Comparison of ENCODE assay signal across 8 cellular contexts in genomic region chr11:65506316-65506769, GRCh38. TPM values are rescaled to one million over a fixed set of nuclear protein-coding genes. Genes with fewer than 3 reads are reported as not detected.
DNase-seq lines count a peak whose midpoint lies in the region; ATAC-seq and TF ChIP-seq lines count a peak whose summit lies in the region.

No MANE protein-coding gene starts in this region.

- H3K27ac Mint-ChIP-seq in CD4-positive, CD25-positive, alpha-beta regulatory T cell = peak overlapping the region in 2 of 3 donors; percentile 69 to 89
- H3K27ac Mint-ChIP-seq in nephron (peak overlapping the region; percentile 36 to 95 (median 39)), Caco-2 (ENCODE audit: unreplicated experiment) (no peak overlapping the region)

- DNase-seq in CD4-positive, CD25-positive, alpha-beta regulatory T cell = no peak
- DNase-seq in HS-27A (ENCODE audit: low read depth) = peak; percentile 24
- no peak for DNase-seq in body of pancreas
- no peak for DNase-seq in activated T-cell treated with anti-CD3 and anti-CD28 coated beads, Interleukin-2, amount 50 U/mL, for 1 hour
- no peak for DNase-seq in GM10266 (ENCODE audit: extremely low spot score)
- DNase-seq in Caco-2 = no peak

- peak overlapping the region; percentile 76 for H3K27ac ChIP-seq in CD4-positive, CD25-positive, alpha-beta regulatory T cell (ENCODE audit: insufficient read depth, low read length, poor library complexity, severe bottlenecking)
- H3K27ac ChIP-seq in body of pancreas = peak overlapping the region in 3 of 4 donors; percentile 98 to 99 (median 98)

- CTCF ChIA-PET in Caco-2 (lab: Charles Lee) = interaction anchor here (0.6 to 3.0 kb wide), 5 partner anchors 27 to 125 kb away, joined by 3 to 17 read pairs (median 6); no protein-coding TSS in a partner anchor

- ATAC-seq in CD4-positive, CD25-positive, alpha-beta regulatory T cell (ENCODE audit: low read depth in 2 of 2) = no peak
- ATAC-seq in body of pancreas (no peak), HG03045 (IDR thresholded peaks at IDR 0.05; ENCODE audit: unreplicated experiment) (no peak)

- H3K9me3 ChIP-seq in CD4-positive, CD25-positive, alpha-beta regulatory T cell (ENCODE audit: control insufficient read depth in 2 of 2, low read length in 2 of 2) = no peaks in the 10 kb centered on the region
- no peaks in the 10 kb centered on the region for H3K9me3 ChIP-seq in body of pancreas
- H3K9me3 ChIP-seq in Caco-2 = no peaks in the 10 kb centered on the region

- no peaks in the 10 kb centered on the region for H3K27me3 ChIP-seq in CD4-positive, CD25-positive, alpha-beta regulatory T cell (ENCODE audit: control insufficient read depth, insufficient read depth, low read length)
- H3K27me3 ChIP-seq in body of pancreas (no peaks in the 10 kb centered on the region), Caco-2 (replicated peaks; ENCODE audit: control insufficient read depth, insufficient read depth, low read length) (no peaks in the 10 kb centered on the region)

- H3K36me3 ChIP-seq in CD4-positive, CD25-positive, alpha-beta regulatory T cell (ENCODE audit: control insufficient read depth, insufficient read depth, low read length) = peaks cover 53% of the 10 kb centered on the region
- peaks cover 12 to 15% of the 10 kb centered on the region in 2 donors for H3K36me3 ChIP-seq in body of pancreas (replicated peaks in 1 of 2; ENCODE audit: insufficient read depth in 1 of 2, low read depth in 2 of 2)
- peaks cover 14% of the 10 kb centered on the region for H3K36me3 ChIP-seq in Caco-2 (ENCODE audit: control insufficient read depth, insufficient read depth, low read length)

- peaks cover 0 to 8% (median 0%) of the 10 kb centered on the region in 7 donors for H3K9me3 Mint-ChIP-seq in CD4-positive, CD25-positive, alpha-beta regulatory T cell
- H3K9me3 Mint-ChIP-seq in nephron = no peaks in the 10 kb centered on the region
- H3K9me3 Mint-ChIP-seq in Caco-2 (ENCODE audit: unreplicated experiment) = no peaks in the 10 kb centered on the region

- 57 to 64% methylated on average over 4 of the region's 4 CpGs for WGBS in body of pancreas, 2 donors

- H3K4me1 Mint-ChIP-seq in CD4-positive, CD25-positive, alpha-beta regulatory T cell = peaks cover 24 to 61% (median 47%) of the 10 kb centered on the region in 4 donors
- peaks cover 34% of the 10 kb centered on the region for H3K4me1 Mint-ChIP-seq in nephron
- peaks cover 68% of the 10 kb centered on the region for H3K4me1 Mint-ChIP-seq in Caco-2 (ENCODE audit: low read depth, unreplicated experiment)

- H3K36me3 Mint-ChIP-seq in CD4-positive, CD25-positive, alpha-beta regulatory T cell = peaks cover 34% of the 10 kb centered on the region
- H3K36me3 Mint-ChIP-seq in nephron (ENCODE audit: low read depth) (peaks cover 26% of the 10 kb centered on the region), Caco-2 (ENCODE audit: insufficient read depth, unreplicated experiment) (no peaks in the 10 kb centered on the region)

- TF ChIP-seq CTCF in body of pancreas (IDR thresholded peaks at IDR 0.05) (no peak), nephron (IDR thresholded peaks at IDR 0.05; ENCODE audit: unreplicated experiment in 3 of 3) (no peak), GM10266 (IDR thresholded peaks at IDR 0.05; ENCODE audit: control insufficient read depth, insufficient read depth, low read depth, missing control alignments) (no peak), Caco-2 (IDR thresholded peaks at IDR 0.05; ENCODE audit: insufficient read depth in 1 of 2, low read depth in 1 of 2, low read length in 1 of 2, severe bottlenecking in 1 of 2, unreplicated experiment in 1 of 2) (no peak)

- H3K4me3 ChIP-seq in CD4-positive, CD25-positive, alpha-beta regulatory T cell (ENCODE audit: low read depth, low read length) = peak overlapping the region; percentile 100
- H3K4me3 ChIP-seq in body of pancreas (no peak overlapping the region), Caco-2 (ENCODE audit: low read depth, low read length) (no peak overlapping the region)

- TF ChIP-seq POLR2A in body of pancreas (IDR thresholded peaks at IDR 0.05) = no peak

- no TSS peak for BruUV-seq in Caco-2 (replicated peaks; lab: Mats Ljungman, UMichigan)

- POLR2A ChIA-PET in Caco-2 (lab: Charles Lee) = interaction anchor here (0.6 to 13.2 kb wide), 11 partner anchors 8 to 149 kb away, joined by 3 to 377 read pairs (median 25); partner anchors contain the start of genes MALAT1 and NEAT1

- intact Hi-C loops in body of pancreas (cut with DNase I) (no loop called here), Caco-2 (cut with micrococcal nuclease; ENCODE audit: unreplicated experiment) (no loop called here)

- peaks cover 7% of the 10 kb centered on the region for H3K27me3 Mint-ChIP-seq in CD4-positive, CD25-positive, alpha-beta regulatory T cell
- H3K27me3 Mint-ChIP-seq in nephron (ENCODE audit: low read depth) (no peaks in the 10 kb centered on the region), Caco-2 (ENCODE audit: insufficient read depth, unreplicated experiment) (peaks cover 3% of the 10 kb centered on the region)

- H3K4me3 Mint-ChIP-seq in CD4-positive, CD25-positive, alpha-beta regulatory T cell = no peak overlapping the region
- H3K4me3 Mint-ChIP-seq in nephron (no peak overlapping the region), Caco-2 (ENCODE audit: unreplicated experiment) (no peak overlapping the region)

- H3K4me1 ChIP-seq in CD4-positive, CD25-positive, alpha-beta regulatory T cell (ENCODE audit: control insufficient read depth, insufficient read depth, low read length, poor library complexity, severe bottlenecking) = peaks cover 55% of the 10 kb centered on the region
- H3K4me1 ChIP-seq in body of pancreas = peaks cover 44% of the 10 kb centered on the region
- H3K4me1 ChIP-seq in Caco-2 = peaks cover 34% of the 10 kb centered on the region

RNA-seq across cellular contexts. Expression of gene MALAT1, which starts 7.5 kb away (rescaled TPM):
- total RNA-seq in CD4-positive, CD25-positive, alpha-beta regulatory T cell = 36,047 TPM
- 1,000 to 10,000 TPM; 2,329 to 3,603 (median 2,794) TPM for polyA plus RNA-seq in CD4-positive, CD25-positive, alpha-beta regulatory T cell
- total RNA-seq in body of pancreas (over 10,000 TPM; 10,129 to 14,092 TPM), Caco-2 (2022) (4,797 and 4,914 TPM in 2 replicates)

RNA-seq across cellular contexts. Expression of gene SCYL1, which starts 18.5 kb away (rescaled TPM):
- 59.0 TPM for total RNA-seq in CD4-positive, CD25-positive, alpha-beta regulatory T cell
- 10 to 100 TPM; 24.3 to 31.2 (median 29.0) TPM for polyA plus RNA-seq in CD4-positive, CD25-positive, alpha-beta regulatory T cell
- total RNA-seq in body of pancreas (10 to 100 TPM; 55.0 to 62.3 TPM), Caco-2 (2022) (123 and 124 TPM in 2 replicates)

RNA-seq across cellular contexts. Expression of gene LTBP3, which starts 51.8 kb away (rescaled TPM):
- total RNA-seq in CD4-positive, CD25-positive, alpha-beta regulatory T cell = 132 TPM
- polyA plus RNA-seq in CD4-positive, CD25-positive, alpha-beta regulatory T cell = 10 to 100 TPM in 2 of 4 donors, 1 to 10 TPM in 2; 9.2 to 15.0 (median 11.9) TPM
- total RNA-seq in body of pancreas (100 to 1,000 TPM; 131 to 330 TPM), Caco-2 (2022) (87.2 and 91.2 TPM in 2 replicates)
